Comparison of ENCODE assay signal across 1 cellular context in genomic region chr2:72114693-72115051, GRCh38.
TF ChIP-seq lines count a peak whose summit lies in the region.

No MANE protein-coding gene starts in this region.

TF ChIP-seq in A549, 52 proteins besides CTCF, POLR2A, EP300 and RAD21 (continued from another document):
- no peak for TF ChIP-seq JUN (IDR thresholded peaks at IDR 0.05)
